ENCODE assay signal across 14 cellular contexts in the genomic region with DNA sequence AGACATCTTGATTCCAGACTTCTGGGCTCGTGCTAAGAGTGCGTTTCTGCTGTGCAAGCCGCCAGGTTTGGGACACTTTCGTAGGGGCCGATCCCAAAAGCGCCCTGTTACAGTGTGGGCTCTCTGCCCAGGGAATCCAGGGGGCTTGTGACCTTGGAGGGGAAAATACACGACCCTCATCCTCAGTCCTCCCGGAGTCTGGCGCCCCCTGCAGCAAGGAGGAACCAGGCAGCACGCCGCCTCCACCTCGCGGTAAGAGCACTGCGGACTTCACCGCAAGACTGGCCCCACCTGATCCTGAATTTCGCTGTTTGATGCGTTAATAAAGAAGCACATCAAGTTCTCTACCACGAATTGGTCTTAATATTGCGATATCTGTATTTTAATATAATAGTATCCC. TPM values are rescaled to one million over a fixed set of nuclear protein-coding genes. Genes with fewer than 3 reads are reported as not detected.
DNase-seq lines count a peak whose midpoint lies in the region; ATAC-seq and TF ChIP-seq lines count a peak whose summit lies in the region.
"Had no signal": no experiment of that assay in that cellular context is flagged by ENCODE, and none has a peak within 500 bp of the region (broad histone marks: within the 10 kb centered on the region; RNA-seq: fewer than 3 reads in every experiment).

No MANE protein-coding gene starts in this region.

- intact Hi-C loops in CD14-positive monocyte (cut with micrococcal nuclease) (no loop called here), mucosa of descending colon (cut with DNase I, micrococcal nuclease) (no loop called here)

- peaks cover 10% of the 10 kb centered on the region for H3K4me1 ChIP-seq in mucosa of descending colon (ENCODE audit: low read depth)

- TF ChIP-seq CTCF in CD14-positive monocyte (IDR thresholded peaks at IDR 0.05), result peak; percentile 11
- TF ChIP-seq CTCF in GM12874 (IDR thresholded peaks at IDR 0.05; ENCODE audit: insufficient read depth, low read depth, low read length), result peak; percentile 44; the same call in 1 of the 2 replicates
- peak; percentile 76 for TF ChIP-seq CTCF in WTC11 (IDR thresholded peaks at IDR 0.05)
- no peak for TF ChIP-seq CTCF in mucosa of descending colon (IDR thresholded peaks at IDR 0.05)

- H3K4me3 ChIP-seq in mucosa of descending colon, result no peak overlapping the region
- H3K4me3 ChIP-seq: uterus had no signal

- H3K36me3 Mint-ChIP-seq in CD14-positive monocyte (peaks cover 36 to 76% of the 10 kb centered on the region in 2 donors), WTC11 (peaks cover 36% of the 10 kb centered on the region)

- H3K9me3 Mint-ChIP-seq in CD14-positive monocyte, result no peaks in the 10 kb centered on the region
- no peaks in the 10 kb centered on the region for H3K9me3 Mint-ChIP-seq in WTC11
- H3K9me3 Mint-ChIP-seq: effector memory CD8-positive, alpha-beta T cell had no signal

- DNase-seq in CD14-positive monocyte (ENCODE audit: low spot score) (no peak), WTC11 (ENCODE audit: low spot score) (peak; percentile 80), iPS-NIHi11 (ENCODE audit: low spot score) (peak; percentile 77), NCI-H748 (lab: John Stamatoyannopoulos, UW; ENCODE audit: unreplicated experiment) (no peak), mucosa of descending colon (no peak), NCI-H526 treated with DMSO at 0.1 percent for 48 hours (lab: John Stamatoyannopoulos, UW) (no peak)
- DNase-seq: activated CD8-positive, alpha-beta memory T cell treated with anti-CD3 and anti-CD28 coated beads for 24 hours; DMS79; effector memory CD8-positive, alpha-beta T cell; NCI-H748 treated with DMSO at 0.1 percent for 48 hours; T-helper 1 cell; uterus had no signal

- no peaks in the 10 kb centered on the region for H3K9me3 ChIP-seq in mucosa of descending colon
- H3K9me3 ChIP-seq: uterus had no signal

- no peaks in the 10 kb centered on the region for H3K36me3 ChIP-seq in mucosa of descending colon (ENCODE audit: low read depth)
- H3K36me3 ChIP-seq: uterus had no signal

- H3K4me1 Mint-ChIP-seq in CD14-positive monocyte (peaks cover 14% of the 10 kb centered on the region), WTC11 (peaks cover 6% of the 10 kb centered on the region)

- H3K4me3 Mint-ChIP-seq in CD14-positive monocyte (no peak overlapping the region), WTC11 (no peak overlapping the region)
- H3K4me3 Mint-ChIP-seq: effector memory CD8-positive, alpha-beta T cell had no signal

- H3K27ac Mint-ChIP-seq in CD14-positive monocyte (peak overlapping the region in 1 of 7 donors; percentile 77), WTC11 (peak overlapping the region; percentile 60; the same call in 1 of the 2 replicates)
- H3K27ac Mint-ChIP-seq: effector memory CD8-positive, alpha-beta T cell had no signal

- CTCF ChIA-PET in WTC11 (lab: Charles Lee), result interaction anchor here (0.6 to 1.6 kb wide), 7 partner anchors 21 to 122 kb away, joined by 3 to 10 read pairs (median 3); no protein-coding TSS in a partner anchor

- H3K27me3 Mint-ChIP-seq in CD14-positive monocyte (ENCODE audit: low read depth in 3 of 3), result peaks cover 0 to 3% (median 3%) of the 10 kb centered on the region in 3 donors
- no peaks in the 10 kb centered on the region for H3K27me3 Mint-ChIP-seq in WTC11 (ENCODE audit: low read depth)
- H3K27me3 Mint-ChIP-seq: effector memory CD8-positive, alpha-beta T cell had no signal

- peak; percentile 59 for ATAC-seq in WTC11
- ATAC-seq in mucosa of descending colon, result no peak
- ATAC-seq: effector memory CD8-positive, alpha-beta T cell had no signal

- POLR2A ChIA-PET in WTC11 (lab: Charles Lee), result no interaction called here

TF ChIP-seq in WTC11, 78 proteins besides CTCF, POLR2A, EP300 and RAD21:
- TF ChIP-seq ELF4 (CRISPR knock-in tag; IDR thresholded peaks at IDR 0.05; ENCODE audit: low read depth), result no peak
- peak; percentile 87; the same call in 1 of the 2 replicates for TF ChIP-seq ESRRA (CRISPR knock-in tag; IDR thresholded peaks at IDR 0.05; ENCODE audit: borderline replicate concordance)

RNA-seq across cellular contexts. Expression of a gene that starts 5.2 kb away (rescaled TPM):
- 10 to 100 TPM; 16.2 to 17.6 TPM for polyA plus RNA-seq in CD14-positive monocyte
- total RNA-seq in WTC11 (2021) (113 to 139 TPM (median 116 TPM) in 3 replicates), mucosa of descending colon (10 to 100 TPM; 48.3 to 61.1 (median 51.1) TPM)

RNA-seq across cellular contexts. Expression of a gene that starts 11.5 kb away (rescaled TPM):
- polyA plus RNA-seq in CD14-positive monocyte, result not detected
- total RNA-seq in WTC11 (2021), result 1.4 to 1.6 TPM (median 1.6 TPM) in 3 replicates
- under 1 TPM in 2 of 3 donors, not detected in 1; 0.23 to 0.82 TPM for total RNA-seq in mucosa of descending colon
- total RNA-seq: M059J had no signal

RNA-seq across cellular contexts. Expression of a gene that starts 34.8 kb away (rescaled TPM):
- polyA plus RNA-seq in CD14-positive monocyte, result 10 to 100 TPM; 29.1 to 31.6 TPM
- total RNA-seq in WTC11 (2021) (66.7 to 84.4 TPM (median 68.1 TPM) in 3 replicates), mucosa of descending colon (10 to 100 TPM; 47.5 to 69.1 (median 62.0) TPM)

RNA-seq across cellular contexts. Expression of a gene that starts 38.5 kb away (rescaled TPM):
- polyA plus RNA-seq in CD14-positive monocyte, result not detected
- total RNA-seq in WTC11 (2021), result 8.0 to 9.2 TPM (median 8.1 TPM) in 3 replicates
- total RNA-seq in mucosa of descending colon, result under 1 TPM; 0.12 to 0.89 (median 0.17) TPM

RNA-seq across cellular contexts. Expression of a gene that starts 48.0 kb away (rescaled TPM):
- 1 to 10 TPM; 2.5 to 5.2 TPM for polyA plus RNA-seq in CD14-positive monocyte
- total RNA-seq in WTC11 (2021) (8.7 to 12.2 TPM (median 10.1 TPM) in 3 replicates), mucosa of descending colon (10 to 100 TPM in 2 of 3 donors, 1 to 10 TPM in 1; 2.6 to 25.0 (median 12.8) TPM)

Comparison
In these comparisons a context has a peak if more than half of its experiments do, and no peak if none do; other contexts are left out.
1. DNase-seq: peak in WTC11 (single experiment) and iPS-NIHi11 (single experiment); none in CD14-positive monocyte (single experiment), NCI-H748 (single experiment), mucosa of descending colon (0 of 3) and NCI-H526 treated with DMSO at 0.1 percent for 48 hours (single experiment).